Comparison of ENCODE assay signal across 1 cellular context in the genomic region with DNA sequence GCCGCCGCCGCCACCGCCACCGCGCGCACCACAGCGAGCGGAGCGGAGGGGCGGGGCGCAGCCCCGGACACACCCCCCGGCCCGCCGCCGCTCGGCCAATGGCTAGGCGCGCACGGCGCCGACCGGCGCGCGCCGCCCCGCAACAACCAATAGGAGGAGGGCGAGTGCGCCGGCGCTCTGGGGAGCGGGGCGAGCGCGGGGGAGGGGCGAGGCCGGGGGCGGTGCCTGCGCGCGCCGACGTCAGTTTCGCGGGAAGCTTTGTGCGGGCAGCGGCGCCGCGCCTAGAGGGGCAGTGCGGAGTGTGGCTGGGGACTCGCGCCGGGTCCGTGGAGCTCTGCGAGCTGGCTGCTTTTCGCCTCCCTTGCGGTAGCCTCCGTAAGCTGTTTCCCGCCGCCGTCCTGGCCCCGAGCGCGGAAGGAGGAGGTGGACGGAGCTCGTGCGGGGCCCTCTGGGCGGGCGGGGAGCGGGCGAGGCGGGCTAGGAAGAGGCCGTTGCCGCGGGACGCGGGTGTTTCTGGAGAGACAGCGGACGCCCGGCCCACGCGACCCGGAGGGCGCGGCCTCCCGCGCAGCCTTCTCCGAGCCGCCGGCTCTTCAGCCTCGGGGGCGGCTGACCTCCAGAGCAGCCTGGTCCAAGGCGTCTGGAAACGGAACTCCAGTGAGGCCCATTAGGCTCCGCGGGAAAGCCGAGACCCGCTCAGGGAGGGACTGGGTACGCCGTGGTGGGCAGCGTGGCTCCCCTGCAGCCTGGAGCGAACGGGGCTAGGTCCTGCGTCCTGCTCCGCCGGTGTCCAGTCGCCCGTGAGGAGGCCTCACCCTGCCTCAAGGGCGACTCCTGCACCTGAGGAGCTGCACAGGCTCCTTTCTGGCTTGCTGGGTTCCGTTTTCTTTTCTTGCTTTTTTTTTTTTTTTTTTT.
TF ChIP-seq lines count a peak whose summit lies in the region.

A gene (minus strand): TSS at position 44 of the 915 bp plus-strand sequence. CDS start 249 bp downstream, outside the sequence.

TF ChIP-seq in K562, 482 proteins besides CTCF, POLR2A, EP300 and RAD21 (continued from another document and continues in another):
- TF ChIP-seq, protein P1, sequence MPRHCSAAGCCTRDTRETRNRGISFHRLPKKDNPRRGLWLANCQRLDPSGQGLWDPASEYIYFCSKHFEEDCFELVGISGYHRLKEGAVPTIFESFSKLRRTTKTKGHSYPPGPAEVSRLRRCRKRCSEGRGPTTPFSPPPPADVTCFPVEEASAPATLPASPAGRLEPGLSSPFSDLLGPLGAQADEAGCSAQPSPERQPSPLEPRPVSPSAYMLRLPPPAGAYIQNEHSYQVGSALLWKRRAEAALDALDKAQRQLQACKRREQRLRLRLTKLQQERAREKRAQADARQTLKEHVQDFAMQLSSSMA (CRISPR knock-in tag; IDR thresholded peaks at IDR 0.05): no peak
- TF ChIP-seq ZNF354B (CRISPR knock-in tag; IDR thresholded peaks at IDR 0.05) (no peak), RFX7 (CRISPR knock-in tag; IDR thresholded peaks at IDR 0.05) (no peak), ADNP (tag; IDR thresholded peaks at IDR 0.05) (no peak), ETS2 (tag; IDR thresholded peaks at IDR 0.05; ENCODE audit: borderline replicate concordance, poor library complexity, severe bottlenecking) (no peak), KLF13 (tag; IDR thresholded peaks at IDR 0.05; ENCODE audit: borderline replicate concordance, low read depth) (no peak), ZNF780A (CRISPR knock-in tag; IDR thresholded peaks at IDR 0.05) (no peak), KDM4B (IDR thresholded peaks at IDR 0.05; ENCODE audit: borderline replicate concordance in 2 of 2, low read depth in 1 of 2) (0 out of 4 replicates have a peak, but pooled peaks of 1 of the 2 experiments have one; percentile 34), DMBX1 (CRISPR knock-in tag; IDR thresholded peaks at IDR 0.05; ENCODE audit: borderline replicate concordance) (no peak), ZFPM2 (CRISPR knock-in tag; IDR thresholded peaks at IDR 0.05) (no peak), CAMTA2 (CRISPR knock-in tag; conservative IDR thresholded peaks at IDR 0.05) (no peak), ZNF239 (CRISPR knock-in tag; IDR thresholded peaks at IDR 0.05) (no peak), HDAC1 (IDR thresholded peaks at IDR 0.05) (peak in 1 of 2 experiments; percentile 85; a peak in 2 of 4 replicates), RNF2 (IDR thresholded peaks at IDR 0.05) (no peak), EGR1 (conservative IDR thresholded peaks at IDR 0.05) (no peak; the same call in none of the 2 replicates), ZNF384 (IDR thresholded peaks at IDR 0.05; ENCODE audit: low read depth, low read length) (peak; percentile 89), SMC3 (conservative IDR thresholded peaks at IDR 0.05; ENCODE audit: insufficient read depth, low read depth, low read length) (no peak), ZNF146 (CRISPR knock-in tag; IDR thresholded peaks at IDR 0.05; ENCODE audit: unreplicated experiment) (no peak), CBX5 (IDR thresholded peaks at IDR 0.05; ENCODE audit: borderline replicate concordance, low read depth) (no peak), SIN3B (IDR thresholded peaks at IDR 0.05; ENCODE audit: low read depth) (no peak), L3MBTL2 (IDR thresholded peaks at IDR 0.05) (peak; percentile 68; the same call in 1 of the 2 replicates), ZNF79 (CRISPR knock-in tag; IDR thresholded peaks at IDR 0.05; ENCODE audit: low read depth) (no peak), SIX5 (IDR thresholded peaks at IDR 0.05; ENCODE audit: borderline replicate concordance in 1 of 2, insufficient read depth in 1 of 2, low read depth in 1 of 2, low read length in 2 of 2) (no peak)
- TF ChIP-seq, protein P2, sequence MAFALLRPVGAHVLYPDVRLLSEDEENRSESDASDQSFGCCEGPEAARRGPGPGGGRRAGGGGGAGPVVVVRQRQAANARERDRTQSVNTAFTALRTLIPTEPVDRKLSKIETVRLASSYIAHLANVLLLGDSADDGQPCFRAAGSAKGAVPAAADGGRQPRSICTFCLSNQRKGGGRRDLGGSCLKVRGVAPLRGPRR (CRISPR knock-in tag; IDR thresholded peaks at IDR 0.05): no peak
- TF ChIP-seq, protein P3, sequence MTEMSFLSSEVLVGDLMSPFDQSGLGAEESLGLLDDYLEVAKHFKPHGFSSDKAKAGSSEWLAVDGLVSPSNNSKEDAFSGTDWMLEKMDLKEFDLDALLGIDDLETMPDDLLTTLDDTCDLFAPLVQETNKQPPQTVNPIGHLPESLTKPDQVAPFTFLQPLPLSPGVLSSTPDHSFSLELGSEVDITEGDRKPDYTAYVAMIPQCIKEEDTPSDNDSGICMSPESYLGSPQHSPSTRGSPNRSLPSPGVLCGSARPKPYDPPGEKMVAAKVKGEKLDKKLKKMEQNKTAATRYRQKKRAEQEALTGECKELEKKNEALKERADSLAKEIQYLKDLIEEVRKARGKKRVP (CRISPR knock-in tag; IDR thresholded peaks at IDR 0.05): no peak
- TF ChIP-seq, protein P4, sequence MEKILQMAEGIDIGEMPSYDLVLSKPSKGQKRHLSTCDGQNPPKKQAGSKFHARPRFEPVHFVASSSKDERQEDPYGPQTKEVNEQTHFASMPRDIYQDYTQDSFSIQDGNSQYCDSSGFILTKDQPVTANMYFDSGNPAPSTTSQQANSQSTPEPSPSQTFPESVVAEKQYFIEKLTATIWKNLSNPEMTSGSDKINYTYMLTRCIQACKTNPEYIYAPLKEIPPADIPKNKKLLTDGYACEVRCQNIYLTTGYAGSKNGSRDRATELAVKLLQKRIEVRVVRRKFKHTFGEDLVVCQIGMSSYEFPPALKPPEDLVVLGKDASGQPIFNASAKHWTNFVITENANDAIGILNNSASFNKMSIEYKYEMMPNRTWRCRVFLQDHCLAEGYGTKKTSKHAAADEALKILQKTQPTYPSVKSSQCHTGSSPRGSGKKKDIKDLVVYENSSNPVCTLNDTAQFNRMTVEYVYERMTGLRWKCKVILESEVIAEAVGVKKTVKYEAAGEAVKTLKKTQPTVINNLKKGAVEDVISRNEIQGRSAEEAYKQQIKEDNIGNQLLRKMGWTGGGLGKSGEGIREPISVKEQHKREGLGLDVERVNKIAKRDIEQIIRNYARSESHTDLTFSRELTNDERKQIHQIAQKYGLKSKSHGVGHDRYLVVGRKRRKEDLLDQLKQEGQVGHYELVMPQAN (IDR thresholded peaks at IDR 0.05; ENCODE audit: borderline replicate concordance): peak; percentile 73; the same call in 1 of the 2 replicates
- TF ChIP-seq, protein P5, sequence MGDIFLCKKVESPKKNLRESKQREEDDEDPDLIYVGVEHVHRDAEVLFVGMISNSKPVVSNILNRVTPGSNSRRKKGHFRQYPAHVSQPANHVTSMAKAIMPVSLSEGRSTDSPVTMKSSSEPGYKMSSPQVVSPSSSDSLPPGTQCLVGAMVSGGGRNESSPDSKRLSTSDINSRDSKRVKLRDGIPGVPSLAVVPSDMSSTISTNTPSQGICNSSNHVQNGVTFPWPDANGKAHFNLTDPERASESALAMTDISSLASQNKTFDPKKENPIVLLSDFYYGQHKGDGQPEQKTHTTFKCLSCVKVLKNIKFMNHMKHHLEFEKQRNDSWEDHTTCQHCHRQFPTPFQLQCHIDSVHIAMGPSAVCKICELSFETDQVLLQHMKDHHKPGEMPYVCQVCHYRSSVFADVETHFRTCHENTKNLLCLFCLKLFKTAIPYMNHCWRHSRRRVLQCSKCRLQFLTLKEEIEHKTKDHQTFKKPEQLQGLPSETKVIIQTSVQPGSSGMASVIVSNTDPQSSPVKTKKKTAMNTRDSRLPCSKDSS (IDR thresholded peaks at IDR 0.05; ENCODE audit: low read depth, partially characterized antibody): no peak
- TF ChIP-seq, protein P6, sequence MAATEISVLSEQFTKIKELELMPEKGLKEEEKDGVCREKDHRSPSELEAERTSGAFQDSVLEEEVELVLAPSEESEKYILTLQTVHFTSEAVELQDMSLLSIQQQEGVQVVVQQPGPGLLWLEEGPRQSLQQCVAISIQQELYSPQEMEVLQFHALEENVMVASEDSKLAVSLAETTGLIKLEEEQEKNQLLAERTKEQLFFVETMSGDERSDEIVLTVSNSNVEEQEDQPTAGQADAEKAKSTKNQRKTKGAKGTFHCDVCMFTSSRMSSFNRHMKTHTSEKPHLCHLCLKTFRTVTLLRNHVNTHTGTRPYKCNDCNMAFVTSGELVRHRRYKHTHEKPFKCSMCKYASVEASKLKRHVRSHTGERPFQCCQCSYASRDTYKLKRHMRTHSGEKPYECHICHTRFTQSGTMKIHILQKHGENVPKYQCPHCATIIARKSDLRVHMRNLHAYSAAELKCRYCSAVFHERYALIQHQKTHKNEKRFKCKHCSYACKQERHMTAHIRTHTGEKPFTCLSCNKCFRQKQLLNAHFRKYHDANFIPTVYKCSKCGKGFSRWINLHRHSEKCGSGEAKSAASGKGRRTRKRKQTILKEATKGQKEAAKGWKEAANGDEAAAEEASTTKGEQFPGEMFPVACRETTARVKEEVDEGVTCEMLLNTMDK (IDR thresholded peaks at IDR 0.05; ENCODE audit: borderline replicate concordance, insufficient read depth, low read depth, low read length, poor library complexity, severe bottlenecking): no peak
- TF ChIP-seq, protein P7, sequence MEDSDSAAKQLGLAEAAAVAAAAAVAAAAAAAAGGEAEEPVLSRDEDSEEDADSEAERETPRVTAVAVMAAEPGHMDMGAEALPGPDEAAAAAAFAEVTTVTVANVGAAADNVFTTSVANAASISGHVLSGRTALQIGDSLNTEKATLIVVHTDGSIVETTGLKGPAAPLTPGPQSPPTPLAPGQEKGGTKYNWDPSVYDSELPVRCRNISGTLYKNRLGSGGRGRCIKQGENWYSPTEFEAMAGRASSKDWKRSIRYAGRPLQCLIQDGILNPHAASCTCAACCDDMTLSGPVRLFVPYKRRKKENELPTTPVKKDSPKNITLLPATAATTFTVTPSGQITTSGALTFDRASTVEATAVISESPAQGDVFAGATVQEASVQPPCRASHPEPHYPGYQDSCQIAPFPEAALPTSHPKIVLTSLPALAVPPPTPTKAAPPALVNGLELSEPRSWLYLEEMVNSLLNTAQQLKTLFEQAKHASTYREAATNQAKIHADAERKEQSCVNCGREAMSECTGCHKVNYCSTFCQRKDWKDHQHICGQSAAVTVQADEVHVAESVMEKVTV (CRISPR knock-in tag; IDR thresholded peaks at IDR 0.05): no peak
- TF ChIP-seq, protein P8, sequence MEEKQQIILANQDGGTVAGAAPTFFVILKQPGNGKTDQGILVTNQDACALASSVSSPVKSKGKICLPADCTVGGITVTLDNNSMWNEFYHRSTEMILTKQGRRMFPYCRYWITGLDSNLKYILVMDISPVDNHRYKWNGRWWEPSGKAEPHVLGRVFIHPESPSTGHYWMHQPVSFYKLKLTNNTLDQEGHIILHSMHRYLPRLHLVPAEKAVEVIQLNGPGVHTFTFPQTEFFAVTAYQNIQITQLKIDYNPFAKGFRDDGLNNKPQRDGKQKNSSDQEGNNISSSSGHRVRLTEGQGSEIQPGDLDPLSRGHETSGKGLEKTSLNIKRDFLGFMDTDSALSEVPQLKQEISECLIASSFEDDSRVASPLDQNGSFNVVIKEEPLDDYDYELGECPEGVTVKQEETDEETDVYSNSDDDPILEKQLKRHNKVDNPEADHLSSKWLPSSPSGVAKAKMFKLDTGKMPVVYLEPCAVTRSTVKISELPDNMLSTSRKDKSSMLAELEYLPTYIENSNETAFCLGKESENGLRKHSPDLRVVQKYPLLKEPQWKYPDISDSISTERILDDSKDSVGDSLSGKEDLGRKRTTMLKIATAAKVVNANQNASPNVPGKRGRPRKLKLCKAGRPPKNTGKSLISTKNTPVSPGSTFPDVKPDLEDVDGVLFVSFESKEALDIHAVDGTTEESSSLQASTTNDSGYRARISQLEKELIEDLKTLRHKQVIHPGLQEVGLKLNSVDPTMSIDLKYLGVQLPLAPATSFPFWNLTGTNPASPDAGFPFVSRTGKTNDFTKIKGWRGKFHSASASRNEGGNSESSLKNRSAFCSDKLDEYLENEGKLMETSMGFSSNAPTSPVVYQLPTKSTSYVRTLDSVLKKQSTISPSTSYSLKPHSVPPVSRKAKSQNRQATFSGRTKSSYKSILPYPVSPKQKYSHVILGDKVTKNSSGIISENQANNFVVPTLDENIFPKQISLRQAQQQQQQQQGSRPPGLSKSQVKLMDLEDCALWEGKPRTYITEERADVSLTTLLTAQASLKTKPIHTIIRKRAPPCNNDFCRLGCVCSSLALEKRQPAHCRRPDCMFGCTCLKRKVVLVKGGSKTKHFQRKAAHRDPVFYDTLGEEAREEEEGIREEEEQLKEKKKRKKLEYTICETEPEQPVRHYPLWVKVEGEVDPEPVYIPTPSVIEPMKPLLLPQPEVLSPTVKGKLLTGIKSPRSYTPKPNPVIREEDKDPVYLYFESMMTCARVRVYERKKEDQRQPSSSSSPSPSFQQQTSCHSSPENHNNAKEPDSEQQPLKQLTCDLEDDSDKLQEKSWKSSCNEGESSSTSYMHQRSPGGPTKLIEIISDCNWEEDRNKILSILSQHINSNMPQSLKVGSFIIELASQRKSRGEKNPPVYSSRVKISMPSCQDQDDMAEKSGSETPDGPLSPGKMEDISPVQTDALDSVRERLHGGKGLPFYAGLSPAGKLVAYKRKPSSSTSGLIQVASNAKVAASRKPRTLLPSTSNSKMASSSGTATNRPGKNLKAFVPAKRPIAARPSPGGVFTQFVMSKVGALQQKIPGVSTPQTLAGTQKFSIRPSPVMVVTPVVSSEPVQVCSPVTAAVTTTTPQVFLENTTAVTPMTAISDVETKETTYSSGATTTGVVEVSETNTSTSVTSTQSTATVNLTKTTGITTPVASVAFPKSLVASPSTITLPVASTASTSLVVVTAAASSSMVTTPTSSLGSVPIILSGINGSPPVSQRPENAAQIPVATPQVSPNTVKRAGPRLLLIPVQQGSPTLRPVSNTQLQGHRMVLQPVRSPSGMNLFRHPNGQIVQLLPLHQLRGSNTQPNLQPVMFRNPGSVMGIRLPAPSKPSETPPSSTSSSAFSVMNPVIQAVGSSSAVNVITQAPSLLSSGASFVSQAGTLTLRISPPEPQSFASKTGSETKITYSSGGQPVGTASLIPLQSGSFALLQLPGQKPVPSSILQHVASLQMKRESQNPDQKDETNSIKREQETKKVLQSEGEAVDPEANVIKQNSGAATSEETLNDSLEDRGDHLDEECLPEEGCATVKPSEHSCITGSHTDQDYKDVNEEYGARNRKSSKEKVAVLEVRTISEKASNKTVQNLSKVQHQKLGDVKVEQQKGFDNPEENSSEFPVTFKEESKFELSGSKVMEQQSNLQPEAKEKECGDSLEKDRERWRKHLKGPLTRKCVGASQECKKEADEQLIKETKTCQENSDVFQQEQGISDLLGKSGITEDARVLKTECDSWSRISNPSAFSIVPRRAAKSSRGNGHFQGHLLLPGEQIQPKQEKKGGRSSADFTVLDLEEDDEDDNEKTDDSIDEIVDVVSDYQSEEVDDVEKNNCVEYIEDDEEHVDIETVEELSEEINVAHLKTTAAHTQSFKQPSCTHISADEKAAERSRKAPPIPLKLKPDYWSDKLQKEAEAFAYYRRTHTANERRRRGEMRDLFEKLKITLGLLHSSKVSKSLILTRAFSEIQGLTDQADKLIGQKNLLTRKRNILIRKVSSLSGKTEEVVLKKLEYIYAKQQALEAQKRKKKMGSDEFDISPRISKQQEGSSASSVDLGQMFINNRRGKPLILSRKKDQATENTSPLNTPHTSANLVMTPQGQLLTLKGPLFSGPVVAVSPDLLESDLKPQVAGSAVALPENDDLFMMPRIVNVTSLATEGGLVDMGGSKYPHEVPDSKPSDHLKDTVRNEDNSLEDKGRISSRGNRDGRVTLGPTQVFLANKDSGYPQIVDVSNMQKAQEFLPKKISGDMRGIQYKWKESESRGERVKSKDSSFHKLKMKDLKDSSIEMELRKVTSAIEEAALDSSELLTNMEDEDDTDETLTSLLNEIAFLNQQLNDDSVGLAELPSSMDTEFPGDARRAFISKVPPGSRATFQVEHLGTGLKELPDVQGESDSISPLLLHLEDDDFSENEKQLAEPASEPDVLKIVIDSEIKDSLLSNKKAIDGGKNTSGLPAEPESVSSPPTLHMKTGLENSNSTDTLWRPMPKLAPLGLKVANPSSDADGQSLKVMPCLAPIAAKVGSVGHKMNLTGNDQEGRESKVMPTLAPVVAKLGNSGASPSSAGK (IDR thresholded peaks at IDR 0.05): peak; percentile 20; the same call in 1 of the 2 replicates
